In genomic region chr22:32378703-32379272, GRCh38 we compare ENCODE assay signal across 8 cellular contexts. TPM values are rescaled to one million over a fixed set of nuclear protein-coding genes. Genes with fewer than 3 reads are reported as not detected.
DNase-seq lines count a peak whose midpoint lies in the region; ATAC-seq and TF ChIP-seq lines count a peak whose summit lies in the region.

No MANE protein-coding gene starts in this region.

- TF ChIP-seq CTCF in brain (conservative IDR thresholded peaks at IDR 0.05) = peak; percentile 76 to 84

- no peak overlapping the region for H3K27ac Mint-ChIP-seq in activated T-cell treated with anti-CD3 and anti-CD28 coated beads, Interleukin-2, amount 50 U/mL, for 72 hours
- no peak overlapping the region for H3K27ac Mint-ChIP-seq in brain

- no peaks in the 10 kb centered on the region for H3K4me1 Mint-ChIP-seq in activated T-cell treated with anti-CD3 and anti-CD28 coated beads, Interleukin-2, amount 50 U/mL, for 72 hours (ENCODE audit: low read depth)
- no peaks in the 10 kb centered on the region for H3K4me1 Mint-ChIP-seq in brain

- ATAC-seq in activated T-cell treated with anti-CD3 and anti-CD28 coated beads, Interleukin-2, amount 50 U/mL, for 72 hours (replicated peaks in 1 of 2) = peak; percentile 42 to 45
- no peak for ATAC-seq in GM18519 (IDR thresholded peaks at IDR 0.05; ENCODE audit: low FRiP score, unreplicated experiment)
- ATAC-seq in GM21576 (IDR thresholded peaks at IDR 0.05; ENCODE audit: unreplicated experiment) = no peak

- H3K27me3 Mint-ChIP-seq in activated T-cell treated with anti-CD3 and anti-CD28 coated beads, Interleukin-2, amount 50 U/mL, for 72 hours (ENCODE audit: low read depth) = no peaks in the 10 kb centered on the region
- H3K27me3 Mint-ChIP-seq in brain = peaks cover 3% of the 10 kb centered on the region

- no peaks in the 10 kb centered on the region for H3K36me3 Mint-ChIP-seq in activated T-cell treated with anti-CD3 and anti-CD28 coated beads, Interleukin-2, amount 50 U/mL, for 72 hours (ENCODE audit: insufficient read depth in 2 of 2)
- no peaks in the 10 kb centered on the region for H3K36me3 Mint-ChIP-seq in brain

- no peaks in the 10 kb centered on the region for H3K9me3 Mint-ChIP-seq in activated T-cell treated with anti-CD3 and anti-CD28 coated beads, Interleukin-2, amount 50 U/mL, for 72 hours
- H3K9me3 Mint-ChIP-seq in brain = no peaks in the 10 kb centered on the region

- no peak overlapping the region for H3K4me3 Mint-ChIP-seq in activated T-cell treated with anti-CD3 and anti-CD28 coated beads, Interleukin-2, amount 50 U/mL, for 72 hours
- no peak overlapping the region for H3K4me3 Mint-ChIP-seq in brain

- DNase-seq in activated T-cell treated with anti-CD3 and anti-CD28 coated beads, Interleukin-2, amount 50 U/mL, for 72 hours = peak in 1 of 2 donors; percentile 10
- no peak for DNase-seq in activated T-cell treated with anti-CD3 and anti-CD28 coated beads for 4 hours
- peak; percentile 30 for DNase-seq in MV-4-11 (lab: John Stamatoyannopoulos, UW)
- peak; percentile 67 to 80 for DNase-seq in lung microvascular endothelial cell (ENCODE audit: low read depth in 2 of 2)
- DNase-seq in T-helper 9 cell = no peak

RNA-seq across cellular contexts. Expression of gene RFPL3, which starts 21.1 kb away (rescaled TPM):
- not detected for total RNA-seq in activated T-cell treated with anti-CD3 and anti-CD28 coated beads, Interleukin-2, amount 50 U/mL, for 72 hours
- polyA plus RNA-seq in brain (ENCODE audit: insufficient read depth, low read depth, low replicate concordance) = not detected
- not detected in 2 replicates for total RNA-seq in lung microvascular endothelial cell

RNA-seq across cellular contexts. Expression of gene RTCB, which starts 33.3 kb away (rescaled TPM):
- total RNA-seq in activated T-cell treated with anti-CD3 and anti-CD28 coated beads, Interleukin-2, amount 50 U/mL, for 72 hours = 100 to 1,000 TPM; 106 to 107 TPM
- 76.8 TPM for polyA plus RNA-seq in brain (ENCODE audit: insufficient read depth, low read depth, low replicate concordance)
- total RNA-seq in lung microvascular endothelial cell = 107 and 119 TPM in 2 replicates

Comparison
In these comparisons a context has a peak if more than half of its experiments do, and no peak if none do; other contexts are left out.
1. ATAC-seq: peak in activated T-cell treated with anti-CD3 and anti-CD28 coated beads, Interleukin-2, amount 50 U/mL, for 72 hours (2 of 2); none in GM18519 (single experiment) and GM21576 (single experiment).
2. DNase-seq: peak in MV-4-11 (single experiment) and lung microvascular endothelial cell (2 of 2); none in activated T-cell treated with anti-CD3 and anti-CD28 coated beads for 4 hours (single experiment) and T-helper 9 cell (single experiment).